In genomic region chr2:120669121-120669952, GRCh38 we compare ENCODE assay signal across 10 cellular contexts.
DNase-seq lines count a peak whose midpoint lies in the region; ATAC-seq and TF ChIP-seq lines count a peak whose summit lies in the region.
"Had no signal": no experiment of that assay in that cellular context is flagged by ENCODE, and none has a peak within 500 bp of the region (broad histone marks: within the 10 kb centered on the region; RNA-seq: fewer than 3 reads in every experiment).

No MANE protein-coding gene starts in this region.

- DNase-seq in BJ (ENCODE audit: low read depth) (no peak), WTC11 (ENCODE audit: low spot score) (peak; percentile 75), kidney tubule cell (ENCODE audit: low spot score) (peak; percentile 90), NOMO-1 treated with DMSO at 0.1 percent for 48 hours (lab: John Stamatoyannopoulos, UW; ENCODE audit: unreplicated experiment) (no peak), SW 1271 (lab: John Stamatoyannopoulos, UW) (no peak), GM03348 (ENCODE audit: low spot score) (no peak)
- DNase-seq in Jurkat, Clone E6-1 (ENCODE audit: low read depth, low spot score): peak; percentile 11
- DNase-seq in effector memory CD4-positive, alpha-beta T cell: no peak

- H3K27me3 Mint-ChIP-seq in WTC11 (ENCODE audit: low read depth): peaks cover 67% of the 10 kb centered on the region

- ATAC-seq in WTC11: peak; percentile 94

- no peak overlapping the region for H3K4me3 Mint-ChIP-seq in WTC11

- POLR2A ChIA-PET in BJ (lab: Charles Lee): no interaction called here
- POLR2A ChIA-PET in WTC11 (lab: Charles Lee): no interaction called here

- CTCF ChIA-PET in BJ (lab: Yijun Ruan, JAX): interaction anchor here (0.7 to 5.6 kb wide), 7 partner anchors 12 to 346 kb away, joined by 3 to 28 read pairs (median 3); no protein-coding TSS in a partner anchor
- CTCF ChIA-PET in WTC11 (lab: Charles Lee): interaction anchor here (0.6 to 2.3 kb wide), 19 partner anchors 8 to 401 kb away, joined by 3 to 22 read pairs (median 4); no protein-coding TSS in a partner anchor

- no peak overlapping the region for H3K4me3 ChIP-seq in BJ (ENCODE audit: low read depth, low read length)
- no peak overlapping the region for H3K4me3 ChIP-seq in Jurkat, Clone E6-1 (ENCODE audit: low read length)
- no peak overlapping the region for H3K4me3 ChIP-seq in effector memory CD4-positive, alpha-beta T cell (ENCODE audit: insufficient read depth, low read depth, low read length, poor library complexity, severe bottlenecking)
- H3K4me3 ChIP-seq: thoracic aorta had no signal

- H3K36me3 Mint-ChIP-seq in WTC11: peaks cover 23% of the 10 kb centered on the region

- no peaks in the 10 kb centered on the region for H3K4me1 ChIP-seq in effector memory CD4-positive, alpha-beta T cell (ENCODE audit: control insufficient read depth, insufficient read depth, low read length, poor library complexity, severe bottlenecking)

- H3K27me3 ChIP-seq in BJ (ENCODE audit: control insufficient read depth, insufficient read depth, low read length): no peaks in the 10 kb centered on the region
- H3K27me3 ChIP-seq in effector memory CD4-positive, alpha-beta T cell (replicated peaks; ENCODE audit: control insufficient read depth, insufficient read depth, low read length, poor library complexity, severe bottlenecking): no peaks in the 10 kb centered on the region

- TF ChIP-seq CTCF in BJ (IDR thresholded peaks at IDR 0.05; ENCODE audit: insufficient read depth, low read depth, low read length): peak; percentile 34; the same call in 1 of the 2 replicates
- TF ChIP-seq CTCF in WTC11 (IDR thresholded peaks at IDR 0.05): peak; percentile 46; the same call in 1 of the 2 replicates

- peaks cover 41% of the 10 kb centered on the region for H3K9me3 Mint-ChIP-seq in WTC11

- no peaks in the 10 kb centered on the region for H3K36me3 ChIP-seq in BJ (ENCODE audit: control insufficient read depth, insufficient read depth, low read length)
- no peaks in the 10 kb centered on the region for H3K36me3 ChIP-seq in effector memory CD4-positive, alpha-beta T cell (ENCODE audit: control insufficient read depth, insufficient read depth, low read length)
- H3K36me3 ChIP-seq: thoracic aorta had no signal

- H3K4me1 Mint-ChIP-seq in WTC11: 0 out of 2 replicates have a peak, but pooled peaks cover 3% of the 10 kb centered on the region

- H3K27ac ChIP-seq in effector memory CD4-positive, alpha-beta T cell (ENCODE audit: insufficient read depth, low read length, poor library complexity, severe bottlenecking): no peak overlapping the region
- H3K27ac ChIP-seq: VCaP had no signal

- H3K27ac Mint-ChIP-seq in WTC11: no peak overlapping the region

- H3K9me3 ChIP-seq in effector memory CD4-positive, alpha-beta T cell (ENCODE audit: control insufficient read depth, low read length): no peaks in the 10 kb centered on the region

TF ChIP-seq in WTC11, 78 proteins besides CTCF, POLR2A, EP300 and RAD21:
- TF ChIP-seq, protein P1, sequence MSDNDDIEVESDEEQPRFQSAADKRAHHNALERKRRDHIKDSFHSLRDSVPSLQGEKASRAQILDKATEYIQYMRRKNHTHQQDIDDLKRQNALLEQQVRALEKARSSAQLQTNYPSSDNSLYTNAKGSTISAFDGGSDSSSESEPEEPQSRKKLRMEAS (CRISPR knock-in tag; IDR thresholded peaks at IDR 0.05): peak; percentile 58; the same call in 1 of the 2 replicates
- TF ChIP-seq JUN (CRISPR knock-in tag; IDR thresholded peaks at IDR 0.05) (no peak), MXD4 (CRISPR knock-in tag; IDR thresholded peaks at IDR 0.05; ENCODE audit: borderline replicate concordance) (no peak), FOXP4 (CRISPR knock-in tag; IDR thresholded peaks at IDR 0.05) (no peak), GABPB1 (CRISPR knock-in tag; IDR thresholded peaks at IDR 0.05) (peak; percentile 98)
- TF ChIP-seq, protein P2, sequence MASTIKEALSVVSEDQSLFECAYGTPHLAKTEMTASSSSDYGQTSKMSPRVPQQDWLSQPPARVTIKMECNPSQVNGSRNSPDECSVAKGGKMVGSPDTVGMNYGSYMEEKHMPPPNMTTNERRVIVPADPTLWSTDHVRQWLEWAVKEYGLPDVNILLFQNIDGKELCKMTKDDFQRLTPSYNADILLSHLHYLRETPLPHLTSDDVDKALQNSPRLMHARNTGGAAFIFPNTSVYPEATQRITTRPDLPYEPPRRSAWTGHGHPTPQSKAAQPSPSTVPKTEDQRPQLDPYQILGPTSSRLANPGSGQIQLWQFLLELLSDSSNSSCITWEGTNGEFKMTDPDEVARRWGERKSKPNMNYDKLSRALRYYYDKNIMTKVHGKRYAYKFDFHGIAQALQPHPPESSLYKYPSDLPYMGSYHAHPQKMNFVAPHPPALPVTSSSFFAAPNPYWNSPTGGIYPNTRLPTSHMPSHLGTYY (CRISPR knock-in tag; IDR thresholded peaks at IDR 0.05): no peak
- TF ChIP-seq, protein P3, sequence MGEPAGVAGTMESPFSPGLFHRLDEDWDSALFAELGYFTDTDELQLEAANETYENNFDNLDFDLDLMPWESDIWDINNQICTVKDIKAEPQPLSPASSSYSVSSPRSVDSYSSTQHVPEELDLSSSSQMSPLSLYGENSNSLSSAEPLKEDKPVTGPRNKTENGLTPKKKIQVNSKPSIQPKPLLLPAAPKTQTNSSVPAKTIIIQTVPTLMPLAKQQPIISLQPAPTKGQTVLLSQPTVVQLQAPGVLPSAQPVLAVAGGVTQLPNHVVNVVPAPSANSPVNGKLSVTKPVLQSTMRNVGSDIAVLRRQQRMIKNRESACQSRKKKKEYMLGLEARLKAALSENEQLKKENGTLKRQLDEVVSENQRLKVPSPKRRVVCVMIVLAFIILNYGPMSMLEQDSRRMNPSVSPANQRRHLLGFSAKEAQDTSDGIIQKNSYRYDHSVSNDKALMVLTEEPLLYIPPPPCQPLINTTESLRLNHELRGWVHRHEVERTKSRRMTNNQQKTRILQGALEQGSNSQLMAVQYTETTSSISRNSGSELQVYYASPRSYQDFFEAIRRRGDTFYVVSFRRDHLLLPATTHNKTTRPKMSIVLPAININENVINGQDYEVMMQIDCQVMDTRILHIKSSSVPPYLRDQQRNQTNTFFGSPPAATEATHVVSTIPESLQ (CRISPR knock-in tag; IDR thresholded peaks at IDR 0.05): no peak

Comparison
In these comparisons a context has a peak if more than half of its experiments do, and no peak if none do; other contexts are left out.
1. DNase-seq: peak in Jurkat, Clone E6-1 (single experiment), WTC11 (single experiment) and kidney tubule cell (single experiment); none in BJ (single experiment), NOMO-1 treated with DMSO at 0.1 percent for 48 hours (single experiment), SW 1271 (0 of 2), GM03348 (single experiment) and effector memory CD4-positive, alpha-beta T cell (0 of 3).